ENCODE assay signal across 23 cellular contexts in the genomic region with DNA sequence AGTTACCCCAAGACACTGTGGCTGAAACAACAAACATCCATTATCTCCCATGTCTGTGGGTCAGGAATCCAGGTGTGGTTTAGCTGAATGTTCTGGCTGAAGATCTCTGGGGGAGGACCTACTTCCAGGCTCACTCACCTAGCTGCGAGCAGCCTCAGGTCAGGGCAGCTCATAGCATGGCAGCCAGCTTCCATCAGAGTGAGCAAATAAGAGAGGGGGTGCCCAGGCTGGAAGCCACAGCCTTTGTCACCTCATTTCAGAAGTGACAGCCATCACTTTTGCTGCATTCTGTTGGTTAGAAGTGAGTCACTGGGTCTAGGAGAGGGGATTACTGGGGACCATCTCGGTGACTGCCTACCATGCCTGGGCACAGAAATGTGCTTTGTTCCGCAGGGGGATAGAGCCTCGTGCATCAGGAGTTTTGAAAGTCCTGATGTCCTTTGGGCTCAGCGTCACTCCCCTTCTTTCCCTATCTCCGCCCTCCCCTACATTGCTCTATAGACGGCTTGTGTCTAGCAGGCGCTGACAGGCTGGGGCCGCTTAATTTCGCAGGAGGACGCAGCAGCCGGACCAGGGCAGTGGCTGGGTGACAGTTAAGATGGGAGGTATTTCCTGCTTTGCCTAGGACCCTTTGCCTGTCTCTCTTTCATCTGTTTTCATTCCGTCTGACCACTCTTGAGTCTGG. TPM values are rescaled to one million over a fixed set of nuclear protein-coding genes. Genes with fewer than 3 reads are reported as not detected.
"Had no signal": no experiment of that assay in that cellular context is flagged by ENCODE, and none has a peak within 500 bp of the region (broad histone marks: within the 10 kb centered on the region; RNA-seq: fewer than 3 reads in every experiment).

No MANE protein-coding gene starts in this region.

- FAIRE-seq: endothelial cell of umbilical vein had no signal

- H3K27ac Mint-ChIP-seq: activated T-helper 2 cell treated with anti-CD3 and anti-CD28 coated beads, Interferon-gamma antibody, Interleukin-2, Interleukin-4, amounts not matched to agents 10 μg/mL and 5 μg/mL and 100 μg/mL, durations not matched to agents 14 hours and 24 hours and 36 hours; naive thymus-derived CD4-positive, alpha-beta T cell; T-helper 17 cell had no signal

- H3K9me3 Mint-ChIP-seq: activated T-helper 2 cell treated with anti-CD3 and anti-CD28 coated beads, Interferon-gamma antibody, Interleukin-2, Interleukin-4, amounts not matched to agents 10 μg/mL and 5 μg/mL and 100 μg/mL, durations not matched to agents 14 hours and 24 hours and 36 hours had no signal

- H3K27ac ChIP-seq: coronary artery, skin epidermis, transverse colon, WERI-Rb-1 had no signal

- H3K4me3 ChIP-seq: coronary artery, lung, skin epidermis, transverse colon had no signal

- H3K36me3 Mint-ChIP-seq: naive thymus-derived CD4-positive, alpha-beta T cell had no signal

- ATAC-seq: naive thymus-derived CD4-positive, alpha-beta T cell; T-helper 17 cell had no signal

- H3K4me1 ChIP-seq: transverse colon had no signal

- H3K9me3 ChIP-seq: transverse colon had no signal

- H3K4me1 Mint-ChIP-seq: T-helper 17 cell had no signal

- DNase-seq: activated CD4-positive, alpha-beta T cell treated with anti-CD3 and anti-CD28 coated beads for 4 hours; activated naive CD4-positive, alpha-beta T cell treated with anti-CD3 and anti-CD28 coated beads, Interleukin-2, amount 50 U/mL, for 16 hours; amniotic stem cell; central memory CD4-positive, alpha-beta T cell; effector CD4-positive, alpha-beta T cell; foreskin melanocyte; head of caudate nucleus; left cardiac atrium; naive thymus-derived CD4-positive, alpha-beta T cell; nucleus accumbens; posterior cingulate gyrus; stimulated activated CD4-positive, alpha-beta T cell treated with anti-CD3 and anti-CD28 coated beads, Interleukin-15, amount 100 ng/mL, for 24 hours; stimulated activated CD4-positive, alpha-beta T cell treated with anti-CD3 and anti-CD28 coated beads, Interleukin-4, amount 100 ng/mL, for 1 hour; stimulated activated naive CD4-positive, alpha-beta T cell; T-helper 17 cell; transverse colon; WERI-Rb-1 had no signal

- H3K4me3 Mint-ChIP-seq: naive thymus-derived CD4-positive, alpha-beta T cell; T-helper 17 cell had no signal

- H3K36me3 ChIP-seq: transverse colon, WERI-Rb-1 had no signal

RNA-seq across cellular contexts. Expression of gene TGM4, which starts 25.4 kb away (rescaled TPM):
- total RNA-seq: activated T-helper 2 cell treated with anti-CD3 and anti-CD28 coated beads, Interferon-gamma antibody, Interleukin-2, Interleukin-4, amounts not matched to agents 10 μg/mL and 5 μg/mL and 100 μg/mL, durations not matched to agents 14 hours and 24 hours and 36 hours; left cardiac atrium; lung; mononuclear cell; naive thymus-derived CD4-positive, alpha-beta T cell; T-helper 17 cell; transverse colon had no signal
